8 cellular contexts compared by ENCODE assay signal in genomic region chr7:135710417-135711138, GRCh38. TPM values are rescaled to one million over a fixed set of nuclear protein-coding genes. Genes with fewer than 3 reads are reported as not detected.
DNase-seq lines count a peak whose midpoint lies in the region; ATAC-seq, FAIRE-seq and TF ChIP-seq lines count a peak whose summit lies in the region.

No MANE protein-coding gene starts in this region.

- H3K27me3 ChIP-seq in KMS-11 (ENCODE audit: insufficient read depth, low read depth): no peaks in the 10 kb centered on the region
- no peaks in the 10 kb centered on the region for H3K27me3 ChIP-seq in endothelial cell of umbilical vein (ENCODE audit: control insufficient read depth in 2 of 2, insufficient read depth in 2 of 2, low read length in 2 of 2)
- H3K27me3 ChIP-seq in adrenal gland: no peaks in the 10 kb centered on the region

- 34 to 50% (median 40%) methylated on average over 5 to 11 of the region's 11 CpGs for WGBS in adrenal gland, 4 donors

- no peak overlapping the region for H3K27ac Mint-ChIP-seq in activated T-cell treated with anti-CD3 and anti-CD28 coated beads, Interleukin-2, amount 50 U/mL, for 24 hours

- no peaks in the 10 kb centered on the region for H3K4me1 ChIP-seq in KMS-11 (ENCODE audit: low read depth, poor library complexity, severe bottlenecking)
- peaks cover 18% of the 10 kb centered on the region for H3K4me1 ChIP-seq in endothelial cell of umbilical vein (ENCODE audit: control insufficient read depth, extremely low read depth, insufficient read depth, low read length)
- H3K4me1 ChIP-seq in adrenal gland (replicated peaks in 1 of 2): peaks cover 0 to 3% of the 10 kb centered on the region in 2 donors

- TF ChIP-seq CTCF in KMS-11 (conservative IDR thresholded peaks at IDR 0.05; ENCODE audit: low read depth, low read length) (peak; percentile 72), endothelial cell of umbilical vein (IDR thresholded peaks at IDR 0.05; ENCODE audit: extremely low read depth in 1 of 2, insufficient read depth in 1 of 2, low read depth in 1 of 2, low read length in 2 of 2) (peak; percentile 31 to 66), adrenal gland (IDR thresholded peaks at IDR 0.05) (peak in 2 of 6 experiments; percentile 26 to 51)

- H3K36me3 ChIP-seq in KMS-11 (ENCODE audit: insufficient read depth) (no peaks in the 10 kb centered on the region), endothelial cell of umbilical vein (ENCODE audit: control insufficient read depth in 2 of 2, extremely low read depth in 1 of 2, insufficient read depth in 2 of 2, low read length in 2 of 2) (no peaks in the 10 kb centered on the region), adrenal gland (replicated peaks in 1 of 2) (no peaks in the 10 kb centered on the region)

- no peaks in the 10 kb centered on the region for H3K9me1 ChIP-seq in endothelial cell of umbilical vein (replicated peaks; ENCODE audit: control insufficient read depth, extremely low read depth, insufficient read depth, low read length)

- dilution Hi-C loops in endothelial cell of umbilical vein (cut with MboI; ENCODE audit: extremely low pct_ligation_motif_present, low sequenced_read_pairs): no loop called here

- H4K20me1 ChIP-seq in KMS-11 (ENCODE audit: insufficient read depth): no peaks in the 10 kb centered on the region
- H4K20me1 ChIP-seq in endothelial cell of umbilical vein (replicated peaks; ENCODE audit: control insufficient read depth, extremely low read depth, insufficient read depth, low read length): no peaks in the 10 kb centered on the region

- no TSS peak for BruUV-seq in endothelial cell of umbilical vein (replicated peaks; lab: Mats Ljungman, UMichigan)

- H3K9ac ChIP-seq in KMS-11: no peak overlapping the region
- no peak overlapping the region for H3K9ac ChIP-seq in endothelial cell of umbilical vein (replicated peaks; ENCODE audit: extremely low read depth, insufficient read depth, low read length)

- H3K9me3 Mint-ChIP-seq in activated T-cell treated with anti-CD3 and anti-CD28 coated beads, Interleukin-2, amount 50 U/mL, for 24 hours: no peaks in the 10 kb centered on the region

- H2AFZ ChIP-seq in KMS-11 (ENCODE audit: low read depth) (no peak overlapping the region), endothelial cell of umbilical vein (ENCODE audit: low read depth, low read length) (peak overlapping the region; percentile 18)

- TF ChIP-seq POLR2A in endothelial cell of umbilical vein (IDR thresholded peaks at IDR 0.05; ENCODE audit: low read depth, low read length) (no peak), adrenal gland (IDR thresholded peaks at IDR 0.05) (no peak)

- DNase-seq in activated T-cell treated with anti-CD3 and anti-CD28 coated beads, Interleukin-2, amount 50 U/mL, for 24 hours: peak; percentile 37
- no peak for DNase-seq in activated T-cell treated with anti-CD3 and anti-CD28 coated beads, Interleukin-2, amount 50 U/mL, for 1 hour
- no peak for DNase-seq in endothelial cell of umbilical vein (ENCODE audit: low read depth, low spot score)
- DNase-seq in stimulated activated CD8-positive, alpha-beta memory T cell treated with anti-CD3 and anti-CD28 coated beads, Interleukin-4, amount 100 ng/mL, for 48 hours: peak; percentile 39
- no peak for DNase-seq in adrenal gland
- DNase-seq in RCC 7860 (ENCODE audit: low spot score): no peak

- H3K36me3 Mint-ChIP-seq in activated T-cell treated with anti-CD3 and anti-CD28 coated beads, Interleukin-2, amount 50 U/mL, for 24 hours (ENCODE audit: low read depth): no peaks in the 10 kb centered on the region

- H3K4me3 ChIP-seq in KMS-11 (IDR thresholded peaks at IDR 0.05; ENCODE audit: insufficient read depth, low read depth, low read length): no peak overlapping the region
- no peak overlapping the region for H3K4me3 ChIP-seq in endothelial cell of umbilical vein (replicated peaks in 1 of 3; ENCODE audit: insufficient read depth in 1 of 3, low read depth in 1 of 3, low read length in 3 of 3)
- H3K4me3 ChIP-seq in adrenal gland: no peak overlapping the region

- no peaks in the 10 kb centered on the region for H3K27me3 Mint-ChIP-seq in activated T-cell treated with anti-CD3 and anti-CD28 coated beads, Interleukin-2, amount 50 U/mL, for 24 hours

- POLR2A ChIA-PET in endothelial cell of umbilical vein (lab: Charles Lee): no interaction called here

- intact Hi-C loops in endothelial cell of umbilical vein (cut with micrococcal nuclease): loop anchor here (5.0 kb wide), 2 partner anchors 37 to 87 kb away; partner anchors contain the start of gene FAM180A
- intact Hi-C loops in adrenal gland (cut with DNase I): no loop called here

- H3K4me2 ChIP-seq in KMS-11 (no peak overlapping the region), endothelial cell of umbilical vein (ENCODE audit: insufficient read depth, low read length) (no peak overlapping the region)

- CTCF ChIA-PET in endothelial cell of umbilical vein (lab: Charles Lee): interaction anchor here (1.0 to 2.3 kb wide), 6 partner anchors 9 to 48 kb away, joined by 3 to 12 read pairs (median 5); no protein-coding TSS in a partner anchor

- no peaks in the 10 kb centered on the region for H3K79me2 ChIP-seq in KMS-11 (ENCODE audit: insufficient read depth, low read depth)
- no peaks in the 10 kb centered on the region for H3K79me2 ChIP-seq in endothelial cell of umbilical vein (ENCODE audit: control insufficient read depth, insufficient read depth, low read length)

- FAIRE-seq in endothelial cell of umbilical vein (lab: Jason Lieb, UNC): no peak
- FAIRE-seq in RCC 7860 (lab: Jason Lieb, UNC): no peak

- H3K27ac ChIP-seq in KMS-11 (no peak overlapping the region), endothelial cell of umbilical vein (ENCODE audit: insufficient read depth, low read depth, low read length) (no peak overlapping the region), adrenal gland (no peak overlapping the region)

- H3K4me3 Mint-ChIP-seq in activated T-cell treated with anti-CD3 and anti-CD28 coated beads, Interleukin-2, amount 50 U/mL, for 24 hours: no peak overlapping the region

- H3K9me3 ChIP-seq in endothelial cell of umbilical vein (replicated peaks; ENCODE audit: control insufficient read depth, insufficient read depth, low read length): no peaks in the 10 kb centered on the region
- H3K9me3 ChIP-seq in adrenal gland (replicated peaks in 1 of 3): no peaks in the 10 kb centered on the region

- H3K4me1 Mint-ChIP-seq in activated T-cell treated with anti-CD3 and anti-CD28 coated beads, Interleukin-2, amount 50 U/mL, for 24 hours (ENCODE audit: low read depth): peaks cover 3% of the 10 kb centered on the region

- ATAC-seq in HG02763 (IDR thresholded peaks at IDR 0.05; ENCODE audit: unreplicated experiment): no peak

TF ChIP-seq in endothelial cell of umbilical vein, 7 proteins besides CTCF, POLR2A, EP300 and RAD21:
- no peak for TF ChIP-seq JUN (IDR thresholded peaks at IDR 0.05; ENCODE audit: borderline replicate concordance, insufficient read depth, insufficient read length, low read depth)
- no peak for TF ChIP-seq GATA2 (IDR thresholded peaks at IDR 0.05; ENCODE audit: insufficient read depth, insufficient read length, low read depth, low read length)
- TF ChIP-seq FOS (IDR thresholded peaks at IDR 0.05; ENCODE audit: borderline replicate concordance, insufficient read depth, low read length): no peak
- no peak for TF ChIP-seq MAX (IDR thresholded peaks at IDR 0.05; ENCODE audit: insufficient read depth, insufficient read length)
- no peak for TF ChIP-seq EZH2 (IDR thresholded peaks at IDR 0.05; ENCODE audit: borderline replicate concordance, low read depth, low read length, severe bottlenecking)
- no peak for TF ChIP-seq MYC (IDR thresholded peaks at IDR 0.05; ENCODE audit: low read depth, low read length)
- TF ChIP-seq POLR2AphosphoS5 (IDR thresholded peaks at IDR 0.05; ENCODE audit: insufficient read depth, low read depth, low read length): no peak

RNA-seq across cellular contexts. Expression of gene SLC13A4, which starts 17.4 kb away (rescaled TPM):
- not detected in 2 replicates for total RNA-seq in endothelial cell of umbilical vein
- polyA plus RNA-seq in endothelial cell of umbilical vein: not detected in 2 replicates
- not detected in 2 replicates for polyA plus RNA-seq in endothelial cell of umbilical vein (2011; cell fraction: cytosol; rRNA removed)
- polyA plus RNA-seq in endothelial cell of umbilical vein (2011; cell fraction: nucleus; rRNA removed): not detected in 2 replicates
- polyA plus RNA-seq in endothelial cell of umbilical vein (2012): 0.16 and 0.46 TPM in 2 replicates
- not detected in 2 replicates for polyA minus RNA-seq in endothelial cell of umbilical vein
- polyA minus RNA-seq in endothelial cell of umbilical vein (2011; cell fraction: cytosol; rRNA and poly(A)+ RNA removed): not detected
- polyA minus RNA-seq in endothelial cell of umbilical vein (2011; cell fraction: nucleus; rRNA and poly(A)+ RNA removed): not detected in 2 replicates
- total RNA-seq in adrenal gland: under 1 TPM in 3 of 8 donors, not detected in 5; 0.14 to 0.60 (median 0.24) TPM
- under 1 TPM in 2 of 3 donors, not detected in 1; 0.24 to 0.97 TPM for polyA plus RNA-seq in adrenal gland

RNA-seq across cellular contexts. Expression of gene FAM180A, which starts 38.0 kb away (rescaled TPM):
- total RNA-seq in endothelial cell of umbilical vein: not detected in 2 replicates
- not detected in 2 replicates for polyA plus RNA-seq in endothelial cell of umbilical vein
- not detected in 2 replicates for polyA plus RNA-seq in endothelial cell of umbilical vein (2011; cell fraction: cytosol; rRNA removed)
- not detected in 2 replicates for polyA plus RNA-seq in endothelial cell of umbilical vein (2011; cell fraction: nucleus; rRNA removed)
- polyA plus RNA-seq in endothelial cell of umbilical vein (2012): not detected in 2 replicates
- polyA minus RNA-seq in endothelial cell of umbilical vein: not detected in 2 replicates
- not detected for polyA minus RNA-seq in endothelial cell of umbilical vein (2011; cell fraction: cytosol; rRNA and poly(A)+ RNA removed)
- not detected in 2 replicates for polyA minus RNA-seq in endothelial cell of umbilical vein (2011; cell fraction: nucleus; rRNA and poly(A)+ RNA removed)
- 10 to 100 TPM in 3 of 8 donors, 1 to 10 TPM in 5; 1.7 to 20.4 (median 6.1) TPM for total RNA-seq in adrenal gland
- polyA plus RNA-seq in adrenal gland: 1 to 10 TPM; 1.4 to 3.8 (median 1.6) TPM

RNA-seq across cellular contexts. Expression of gene STMP1, which starts 48.3 kb away (rescaled TPM):
- total RNA-seq in endothelial cell of umbilical vein (21.4 and 31.3 TPM in 2 replicates), adrenal gland (10 to 100 TPM; 20.8 to 48.6 (median 36.0) TPM)
- polyA plus RNA-seq in endothelial cell of umbilical vein (13.5 and 17.1 TPM in 2 replicates), adrenal gland (10 to 100 TPM; 23.3 to 52.4 (median 25.9) TPM)
- polyA plus RNA-seq in endothelial cell of umbilical vein (2011; cell fraction: cytosol; rRNA removed): 18.3 and 20.0 TPM in 2 replicates
- polyA plus RNA-seq in endothelial cell of umbilical vein (2011; cell fraction: nucleus; rRNA removed): 8.8 and 12.0 TPM in 2 replicates
- 22.9 and 30.7 TPM in 2 replicates for polyA plus RNA-seq in endothelial cell of umbilical vein (2012)
- polyA minus RNA-seq in endothelial cell of umbilical vein: 14.2 and 17.9 TPM in 2 replicates
- polyA minus RNA-seq in endothelial cell of umbilical vein (2011; cell fraction: cytosol; rRNA and poly(A)+ RNA removed): 14.6 TPM
- 13.0 and 16.7 TPM in 2 replicates for polyA minus RNA-seq in endothelial cell of umbilical vein (2011; cell fraction: nucleus; rRNA and poly(A)+ RNA removed)

Comparison
In these comparisons a context has a peak if more than half of its experiments do, and no peak if none do; other contexts are left out.
1. DNase-seq: peak in activated T-cell treated with anti-CD3 and anti-CD28 coated beads, Interleukin-2, amount 50 U/mL, for 24 hours (single experiment) and stimulated activated CD8-positive, alpha-beta memory T cell treated with anti-CD3 and anti-CD28 coated beads, Interleukin-4, amount 100 ng/mL, for 48 hours (single experiment); none in activated T-cell treated with anti-CD3 and anti-CD28 coated beads, Interleukin-2, amount 50 U/mL, for 1 hour (single experiment), endothelial cell of umbilical vein (single experiment), adrenal gland (0 of 7) and RCC 7860 (single experiment).